In genomic region chr9:128174062-128174461, GRCh38 we compare ENCODE assay signal across 22 cellular contexts. TPM values are rescaled to one million over a fixed set of nuclear protein-coding genes. Genes with fewer than 3 reads are reported as not detected.
"Had no signal": no experiment of that assay in that cellular context is flagged by ENCODE, and none has a peak within 500 bp of the region (broad histone marks: within the 10 kb centered on the region; RNA-seq: fewer than 3 reads in every experiment).

No MANE protein-coding gene starts in this region.

- H3K27me3 ChIP-seq: esophagus squamous epithelium, gastroesophageal sphincter, neural progenitor cell, pancreas, right lobe of liver, testis, tibial nerve had no signal

- DNase-seq: cerebellar nuclear complex; esophagus squamous epithelium; foreskin fibroblast; glutamatergic neuron; natural killer cell; nucleus accumbens; retina; right lobe of liver; stimulated activated CD4-positive, alpha-beta T cell treated with anti-CD3 and anti-CD28 coated beads, Interleukin-1b, Interleukin-23, amount 100 ng/mL, for 48 hours; stimulated activated CD4-positive, alpha-beta T cell treated with anti-CD3 and anti-CD28 coated beads, Interleukin-4, amount 100 ng/mL, for 24 hours; testis had no signal

- H3K36me3 ChIP-seq: neural progenitor cell had no signal

- H3K27me3 Mint-ChIP-seq: dendritic cell treated with granulocyte-macrophage colony-stimulating factor and Interleukin-4, amounts not matched to agents 40 ng/mL and 50 ng/mL, for 4 days; stimulated activated memory B cell treated with anti-CD40 and anti-IgM and Interleukin-4, amounts not matched to agents 10 μg/mL and 1 μg/mL and 100 μg/mL, for 72 hours; stimulated activated naive CD8-positive, alpha-beta T cell treated with anti-CD3 and anti-CD28 coated beads, Interleukin-15, Interleukin-2, amounts not matched to agents 100 ng/mL and 50 ng/mL, for 24 hours had no signal

- H2AFZ ChIP-seq: neural progenitor cell had no signal

- H3K9me3 Mint-ChIP-seq: dendritic cell treated with granulocyte-macrophage colony-stimulating factor and Interleukin-4, amounts not matched to agents 40 ng/mL and 50 ng/mL, for 4 days; natural killer cell; neural progenitor cell; stimulated activated memory B cell treated with anti-CD40 and anti-IgM and Interleukin-4, amounts not matched to agents 10 μg/mL and 1 μg/mL and 100 μg/mL, for 72 hours; stimulated activated naive CD8-positive, alpha-beta T cell treated with anti-CD3 and anti-CD28 coated beads, Interleukin-15, Interleukin-2, amounts not matched to agents 100 ng/mL and 50 ng/mL, for 24 hours had no signal

- FAIRE-seq: colon, pancreas had no signal

- H3K4me1 ChIP-seq: gastroesophageal sphincter, neural progenitor cell, pancreas, prostate gland, right lobe of liver, testis, tibial nerve had no signal

- H3K4me3 Mint-ChIP-seq: dendritic cell treated with granulocyte-macrophage colony-stimulating factor and Interleukin-4, amounts not matched to agents 40 ng/mL and 50 ng/mL, for 4 days; natural killer cell; neural progenitor cell; stimulated activated memory B cell treated with anti-CD40 and anti-IgM and Interleukin-4, amounts not matched to agents 10 μg/mL and 1 μg/mL and 100 μg/mL, for 72 hours; stimulated activated naive CD8-positive, alpha-beta T cell treated with anti-CD3 and anti-CD28 coated beads, Interleukin-15, Interleukin-2, amounts not matched to agents 100 ng/mL and 50 ng/mL, for 24 hours had no signal

- H3K27ac ChIP-seq: esophagus squamous epithelium, gastroesophageal sphincter, neural progenitor cell, pancreas, prostate gland, right lobe of liver, testis, tibial nerve had no signal

- H3K4me2 ChIP-seq: neural progenitor cell had no signal

- H3K4me1 Mint-ChIP-seq: natural killer cell; neural progenitor cell; stimulated activated memory B cell treated with anti-CD40 and anti-IgM and Interleukin-4, amounts not matched to agents 10 μg/mL and 1 μg/mL and 100 μg/mL, for 72 hours had no signal

- H3K36me3 Mint-ChIP-seq: natural killer cell had no signal

- H3K4me3 ChIP-seq: esophagus squamous epithelium, gastroesophageal sphincter, neural progenitor cell, pancreas, prostate gland, right lobe of liver, testis, tibial nerve had no signal

- H3K27ac Mint-ChIP-seq: dendritic cell treated with granulocyte-macrophage colony-stimulating factor and Interleukin-4, amounts not matched to agents 40 ng/mL and 50 ng/mL, for 4 days; natural killer cell; neural progenitor cell; stimulated activated memory B cell treated with anti-CD40 and anti-IgM and Interleukin-4, amounts not matched to agents 10 μg/mL and 1 μg/mL and 100 μg/mL, for 72 hours; stimulated activated naive CD8-positive, alpha-beta T cell treated with anti-CD3 and anti-CD28 coated beads, Interleukin-15, Interleukin-2, amounts not matched to agents 100 ng/mL and 50 ng/mL, for 24 hours had no signal

- H3K9me3 ChIP-seq: esophagus squamous epithelium, gastroesophageal sphincter, pancreas, prostate gland, right lobe of liver, testis had no signal

RNA-seq across cellular contexts. Expression of gene LCN2, which starts 24.8 kb away (rescaled TPM):
- total RNA-seq: lung microvascular endothelial cell, myocyte, testis, tibial nerve had no signal

RNA-seq across cellular contexts. Expression of gene DNM1, which starts 29.1 kb away (rescaled TPM):
- total RNA-seq: myocyte had no signal
